Comparison of ENCODE assay signal across 8 cellular contexts in the genomic region with DNA sequence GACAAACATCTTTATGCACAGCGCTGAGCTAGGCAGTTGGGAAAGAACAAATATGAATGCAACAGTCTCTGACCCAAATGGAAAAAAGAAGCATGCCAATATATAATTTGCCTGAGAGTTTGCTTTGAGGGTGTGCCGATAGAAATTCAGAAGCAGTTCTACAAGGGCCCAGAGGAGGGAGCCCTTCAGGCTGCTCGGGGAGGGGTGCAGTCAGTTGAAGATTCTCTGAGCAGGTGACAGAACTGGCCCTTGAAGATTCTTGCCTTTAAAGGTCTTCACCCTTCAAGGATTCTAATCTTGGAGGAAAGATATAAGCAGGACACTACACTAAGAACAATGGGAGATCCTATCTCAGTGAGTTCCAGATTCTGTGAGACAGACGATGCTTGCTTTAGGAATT. TPM values are rescaled to one million over a fixed set of nuclear protein-coding genes. Genes with fewer than 3 reads are reported as not detected.
DNase-seq lines count a peak whose midpoint lies in the region; ATAC-seq and TF ChIP-seq lines count a peak whose summit lies in the region.

No MANE protein-coding gene starts in this region.

- H3K4me3 ChIP-seq in AG04449 (ENCODE audit: low read depth, low read length): no peak overlapping the region
- no peak overlapping the region for H3K4me3 ChIP-seq in NB4 (ENCODE audit: low read depth, low read length)
- H3K4me3 ChIP-seq in dorsolateral prefrontal cortex: no peak overlapping the region
- no peak overlapping the region for H3K4me3 ChIP-seq in osteoblast (ENCODE audit: insufficient read depth, low read length)

- no peaks in the 10 kb centered on the region for H3K9me3 ChIP-seq in osteoblast (ENCODE audit: low read depth, low read length)

- no peak overlapping the region for H2AFZ ChIP-seq in osteoblast (ENCODE audit: low read length)

- no peaks in the 10 kb centered on the region for H4K20me1 ChIP-seq in osteoblast (ENCODE audit: insufficient read depth, low read length)

- peaks cover 25% of the 10 kb centered on the region for H3K4me1 ChIP-seq in osteoblast (ENCODE audit: insufficient read depth, low read length)

- H3K79me2 ChIP-seq in osteoblast (ENCODE audit: insufficient read depth, low read length): peaks cover 2% of the 10 kb centered on the region

- POLR2A ChIA-PET in AG04449 (lab: Yijun Ruan, JAX): no interaction called here

- CTCF ChIA-PET in AG04449 (lab: Yijun Ruan, JAX): interaction anchor here (0.6 to 2.9 kb wide), 16 partner anchors 9 to 560 kb away, joined by 3 to 13 read pairs (median 3); no protein-coding TSS in a partner anchor

- DNase-seq in AG04449 (ENCODE audit: low read depth, low spot score) (no peak), NB4 (ENCODE audit: low read depth) (peak; percentile 25), dorsolateral prefrontal cortex (no peak), osteoblast (ENCODE audit: insufficient read length, low spot score, missing footprints) (peak; percentile 89), GM03348 (ENCODE audit: low spot score) (no peak)
- DNase-seq in NK-92 treated with Interleukin-12 subunit alpha and Interleukin-12 subunit beta, amount 100 ng/mL, for 24 hours (lab: John Stamatoyannopoulos, UW): no peak
- DNase-seq in activated effector memory CD4-positive, alpha-beta T cell treated with anti-CD3 and anti-CD28 coated beads, Interleukin-2, amount 50 U/mL, for 16 hours: no peak

- intact Hi-C loops in dorsolateral prefrontal cortex (cut with DNase I): loop anchor here (5.0 to 10.0 kb wide), 4 partner anchors 345 to 515 kb away; no protein-coding TSS in a partner anchor

- H3K36me3 ChIP-seq in osteoblast (ENCODE audit: insufficient read depth, low read length): no peaks in the 10 kb centered on the region

- H3K27ac ChIP-seq in dorsolateral prefrontal cortex: no peak overlapping the region
- H3K27ac ChIP-seq in osteoblast (ENCODE audit: low read depth, low read length): no peak overlapping the region

- H3K4me2 ChIP-seq in osteoblast (ENCODE audit: insufficient read depth, low read length): no peak overlapping the region

- TF ChIP-seq POLR2A in NB4 (IDR thresholded peaks at IDR 0.05; ENCODE audit: extremely low read depth, insufficient read length): no peak

- peak; percentile 39 for TF ChIP-seq CTCF in AG04449 (IDR thresholded peaks at IDR 0.05; ENCODE audit: insufficient read depth, low read length, missing control alignments)
- TF ChIP-seq CTCF in NB4 (IDR thresholded peaks at IDR 0.05; ENCODE audit: low read depth, low read length): peak; percentile 48
- TF ChIP-seq CTCF in dorsolateral prefrontal cortex (IDR thresholded peaks at IDR 0.05 in 54 of 56, conservative IDR thresholded peaks at IDR 0.05 in 2 of 56; ENCODE audit: low read depth in 1 of 56, partially characterized antibody in 56 of 56): peak in 55 of 56 donors; percentile 13 to 72 (median 55)
- peak; percentile 77 for TF ChIP-seq CTCF in osteoblast (IDR thresholded peaks at IDR 0.05; ENCODE audit: extremely low read depth, low read depth, low read length)

- peak; percentile 55 for ATAC-seq in GM18519 (IDR thresholded peaks at IDR 0.05; ENCODE audit: low FRiP score, unreplicated experiment)

- H3K27me3 ChIP-seq in dorsolateral prefrontal cortex: peaks cover 0 to 84% (median 47%) of the 10 kb centered on the region in 45 donors
- no peaks in the 10 kb centered on the region for H3K27me3 ChIP-seq in osteoblast (ENCODE audit: insufficient read depth, low read length)

RNA-seq across cellular contexts. Expression of a gene that starts 3.7 kb away (rescaled TPM):
- total RNA-seq in dorsolateral prefrontal cortex: 1 to 10 TPM in 11 of 120 experiments, under 1 TPM in 109; 0.04 to 2.6 (median 0.37) TPM
- total RNA-seq in osteoblast: 56.5 and 86.9 TPM in 2 replicates

Comparison
In these comparisons a context has a peak if more than half of its experiments do, and no peak if none do; other contexts are left out.
1. DNase-seq: peak in NB4 (single experiment) and osteoblast (single experiment); none in AG04449 (single experiment), dorsolateral prefrontal cortex (0 of 10), NK-92 treated with Interleukin-12 subunit alpha and Interleukin-12 subunit beta, amount 100 ng/mL, for 24 hours (single experiment), GM03348 (single experiment) and activated effector memory CD4-positive, alpha-beta T cell treated with anti-CD3 and anti-CD28 coated beads, Interleukin-2, amount 50 U/mL, for 16 hours (single experiment).
2. RNA of a gene that starts 3.7 kb away (total RNA-seq): 56.5 to 86.9 TPM in osteoblast; 0.04 to 2.6 TPM in dorsolateral prefrontal cortex; every median in the first group is over 10 times any median in the second.
3. Peak in every context shown above with its lines, with median percentiles within 50 percentile points of each other: CTCF ChIP-seq.